In the genomic region with DNA sequence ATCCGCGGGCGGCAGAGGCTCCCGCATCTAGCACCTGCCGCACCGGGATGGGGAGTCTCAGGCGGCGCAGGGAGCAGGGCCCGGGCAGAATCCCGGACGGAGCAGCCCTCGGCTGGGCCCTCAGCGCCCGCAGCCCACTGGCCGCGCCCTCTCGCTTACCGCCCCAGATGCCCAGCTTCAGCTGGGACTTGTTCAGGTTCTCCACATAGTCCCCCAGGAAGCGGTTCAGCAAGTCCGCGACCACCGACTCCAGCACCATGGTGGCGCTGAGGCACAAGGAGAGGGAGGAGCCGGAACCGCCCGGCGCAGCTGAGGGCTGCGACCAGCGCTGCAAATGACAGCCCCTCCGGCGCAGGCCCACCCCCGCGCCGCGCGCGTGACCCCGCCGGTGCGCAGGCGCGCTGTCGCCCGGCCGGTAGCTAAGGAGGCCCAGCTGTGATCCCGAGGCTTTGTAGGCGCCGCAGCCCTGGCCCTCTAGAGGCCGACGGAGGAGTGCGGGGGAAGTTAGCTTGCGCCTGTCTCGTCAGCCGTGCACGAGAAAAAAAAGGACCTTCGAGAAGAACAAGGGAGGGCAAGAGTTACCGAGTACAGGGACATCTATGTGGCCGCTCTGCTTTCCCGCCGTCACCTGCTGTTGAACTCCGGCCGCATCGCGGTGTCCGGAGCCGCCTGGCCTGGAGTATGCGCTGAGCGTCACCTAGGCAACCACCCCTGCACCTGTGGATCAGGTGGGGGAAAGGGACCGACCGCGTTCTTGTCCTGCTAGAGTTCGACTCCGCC, we compare ENCODE assay signal across 8 cellular contexts.
DNase-seq lines count a peak whose midpoint lies in the region; ATAC-seq and TF ChIP-seq lines count a peak whose summit lies in the region.

A gene with protein sequence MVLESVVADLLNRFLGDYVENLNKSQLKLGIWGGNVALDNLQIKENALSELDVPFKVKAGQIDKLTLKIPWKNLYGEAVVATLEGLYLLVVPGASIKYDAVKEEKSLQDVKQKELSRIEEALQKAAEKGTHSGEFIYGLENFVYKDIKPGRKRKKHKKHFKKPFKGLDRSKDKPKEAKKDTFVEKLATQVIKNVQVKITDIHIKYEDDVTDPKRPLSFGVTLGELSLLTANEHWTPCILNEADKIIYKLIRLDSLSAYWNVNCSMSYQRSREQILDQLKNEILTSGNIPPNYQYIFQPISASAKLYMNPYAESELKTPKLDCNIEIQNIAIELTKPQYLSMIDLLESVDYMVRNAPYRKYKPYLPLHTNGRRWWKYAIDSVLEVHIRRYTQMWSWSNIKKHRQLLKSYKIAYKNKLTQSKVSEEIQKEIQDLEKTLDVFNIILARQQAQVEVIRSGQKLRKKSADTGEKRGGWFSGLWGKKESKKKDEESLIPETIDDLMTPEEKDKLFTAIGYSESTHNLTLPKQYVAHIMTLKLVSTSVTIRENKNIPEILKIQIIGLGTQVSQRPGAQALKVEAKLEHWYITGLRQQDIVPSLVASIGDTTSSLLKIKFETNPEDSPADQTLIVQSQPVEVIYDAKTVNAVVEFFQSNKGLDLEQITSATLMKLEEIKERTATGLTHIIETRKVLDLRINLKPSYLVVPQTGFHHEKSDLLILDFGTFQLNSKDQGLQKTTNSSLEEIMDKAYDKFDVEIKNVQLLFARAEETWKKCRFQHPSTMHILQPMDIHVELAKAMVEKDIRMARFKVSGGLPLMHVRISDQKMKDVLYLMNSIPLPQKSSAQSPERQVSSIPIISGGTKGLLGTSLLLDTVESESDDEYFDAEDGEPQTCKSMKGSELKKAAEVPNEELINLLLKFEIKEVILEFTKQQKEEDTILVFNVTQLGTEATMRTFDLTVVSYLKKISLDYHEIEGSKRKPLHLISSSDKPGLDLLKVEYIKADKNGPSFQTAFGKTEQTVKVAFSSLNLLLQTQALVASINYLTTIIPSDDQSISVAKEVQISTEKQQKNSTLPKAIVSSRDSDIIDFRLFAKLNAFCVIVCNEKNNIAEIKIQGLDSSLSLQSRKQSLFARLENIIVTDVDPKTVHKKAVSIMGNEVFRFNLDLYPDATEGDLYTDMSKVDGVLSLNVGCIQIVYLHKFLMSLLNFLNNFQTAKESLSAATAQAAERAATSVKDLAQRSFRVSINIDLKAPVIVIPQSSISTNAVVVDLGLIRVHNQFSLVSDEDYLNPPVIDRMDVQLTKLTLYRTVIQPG (N-terminal part only) (minus strand): TSS at position 332 of the 780 bp plus-strand sequence. CDS start 73 bp downstream, at position 259.

- peaks cover 49% of the 10 kb centered on the region for H3K27me3 Mint-ChIP-seq in nephron progenitor cell (ENCODE audit: low read depth, poor library complexity)
- peaks cover 9% of the 10 kb centered on the region for H3K27me3 Mint-ChIP-seq in stimulated activated naive CD8-positive, alpha-beta T cell treated with anti-CD3 and anti-CD28 coated beads, Interleukin-15, amount 100 ng/mL, for 72 hours

- H3K4me3 Mint-ChIP-seq in nephron progenitor cell, result peak within 1 kb of the TSS; percentile 94
- H3K4me3 Mint-ChIP-seq in stimulated activated naive CD8-positive, alpha-beta T cell treated with anti-CD3 and anti-CD28 coated beads, Interleukin-15, amount 100 ng/mL, for 72 hours, result peak within 1 kb of the TSS; percentile 88 to 95

- no peaks in the 10 kb centered on the region for H3K9me3 ChIP-seq in RWPE2 (ENCODE audit: severe bottlenecking)

- H3K36me3 ChIP-seq in RWPE2 (ENCODE audit: low read depth), result peaks cover 5% of the 10 kb centered on the region; the same call in 1 of the 2 replicates

- peaks cover 25% of the 10 kb centered on the region for H3K4me1 Mint-ChIP-seq in nephron progenitor cell
- peaks cover 55% of the 10 kb centered on the region for H3K4me1 Mint-ChIP-seq in stimulated activated naive CD8-positive, alpha-beta T cell treated with anti-CD3 and anti-CD28 coated beads, Interleukin-15, amount 100 ng/mL, for 72 hours

- no peaks in the 10 kb centered on the region for H3K9me3 Mint-ChIP-seq in nephron progenitor cell
- H3K9me3 Mint-ChIP-seq in stimulated activated naive CD8-positive, alpha-beta T cell treated with anti-CD3 and anti-CD28 coated beads, Interleukin-15, amount 100 ng/mL, for 72 hours, result no peaks in the 10 kb centered on the region

- peak; percentile 67 for TF ChIP-seq CTCF in LNCAP (IDR thresholded peaks at IDR 0.05)
- TF ChIP-seq CTCF in RWPE2 (IDR thresholded peaks at IDR 0.05; ENCODE audit: poor library complexity, severe bottlenecking), result peak; percentile 96
- peak; percentile 66 for TF ChIP-seq CTCF in fibroblast of pulmonary artery (IDR thresholded peaks at IDR 0.05; ENCODE audit: low read length, missing control alignments)
- peak; percentile 65 for TF ChIP-seq CTCF in nephron progenitor cell (IDR thresholded peaks at IDR 0.05)

- peak within 1 kb of the TSS; percentile 93 for H3K27ac Mint-ChIP-seq in nephron progenitor cell
- peak within 1 kb of the TSS; percentile 96 to 97 for H3K27ac Mint-ChIP-seq in stimulated activated naive CD8-positive, alpha-beta T cell treated with anti-CD3 and anti-CD28 coated beads, Interleukin-15, amount 100 ng/mL, for 72 hours

- no peaks in the 10 kb centered on the region for H3K27me3 ChIP-seq in RWPE2 (ENCODE audit: insufficient read depth, poor library complexity, severe bottlenecking)

- H3K4me3 ChIP-seq in RWPE2 (ENCODE audit: severe bottlenecking) (peak within 1 kb of the TSS; percentile 82), fibroblast of pulmonary artery (replicated peaks; ENCODE audit: low read depth, low read length) (peak within 1 kb of the TSS; percentile 86)

- H3K36me3 Mint-ChIP-seq in nephron progenitor cell (ENCODE audit: low read depth), result peaks cover 14% of the 10 kb centered on the region

- DNase-seq in ELR (ENCODE audit: low read depth) (peak; percentile 93), GOT3 (lab: John Stamatoyannopoulos, UW) (peak; percentile 74), RWPE2 (ENCODE audit: low spot score) (peak; percentile 92), fibroblast of pulmonary artery (ENCODE audit: low read depth) (peak; percentile 95), nephron progenitor cell (peak; percentile 90)
- peak; percentile 88 for DNase-seq in activated T-helper 9 cell treated with anti-CD3 and anti-CD28 coated beads, Interleukin-2, amount 50 U/mL, for 16 hours (ENCODE audit: low read depth)
- peak; percentile 94 for DNase-seq in stimulated activated naive CD8-positive, alpha-beta T cell treated with anti-CD3 and anti-CD28 coated beads, Interleukin-15, amount 100 ng/mL, for 72 hours

- H3K4me1 ChIP-seq in RWPE2 (ENCODE audit: insufficient read depth, poor library complexity, severe bottlenecking), result peaks cover 24% of the 10 kb centered on the region

- peak within 1 kb of the TSS; percentile 49 for H3K27ac ChIP-seq in RWPE2 (ENCODE audit: poor library complexity, severe bottlenecking)

- ATAC-seq in RWPE2 (ENCODE audit: low read depth), result peak; percentile 76
- ATAC-seq in stimulated activated naive CD8-positive, alpha-beta T cell treated with anti-CD3 and anti-CD28 coated beads, Interleukin-15, amount 100 ng/mL, for 72 hours, result peak; percentile 93

Comparison
In these comparisons a context has a peak if more than half of its experiments do, and no peak if none do; other contexts are left out.
1. Peak in every context shown above with its lines: DNase-seq, ATAC-seq, H3K4me3 ChIP-seq and H3K27ac ChIP-seq.